Comparison of ENCODE assay signal across 3 cellular contexts in genomic region chr18:59742325-59743111, GRCh38.
TF ChIP-seq lines count a peak whose summit lies in the region.

No MANE protein-coding gene starts in this region.

TF ChIP-seq in A549, 52 proteins besides CTCF, POLR2A, EP300 and RAD21:
- TF ChIP-seq TP53 (CRISPR knock-in tag; IDR thresholded peaks at IDR 0.05) (no peak), EHMT2 (IDR thresholded peaks at IDR 0.05; ENCODE audit: low read depth) (no peak), MYC (IDR thresholded peaks at IDR 0.05; ENCODE audit: borderline replicate concordance, low read length) (no peak), CEBPB (IDR thresholded peaks at IDR 0.05) (no peak), POLR2AphosphoS2 (conservative IDR thresholded peaks at IDR 0.05; ENCODE audit: low read length) (no peak), ZC3H11A (IDR thresholded peaks at IDR 0.05) (no peak), USF2 (IDR thresholded peaks at IDR 0.05) (no peak), CBX2 (IDR thresholded peaks at IDR 0.05; ENCODE audit: borderline replicate concordance, low read depth) (no peak), SMC3 (IDR thresholded peaks at IDR 0.05) (no peak), HOXB5 (CRISPR knock-in tag; IDR thresholded peaks at IDR 0.05) (no peak), RFX5 (IDR thresholded peaks at IDR 0.05) (no peak), JUNB (IDR thresholded peaks at IDR 0.05) (no peak), GATA3 (IDR thresholded peaks at IDR 0.05; ENCODE audit: borderline replicate concordance) (no peak), RNF2 (IDR thresholded peaks at IDR 0.05; ENCODE audit: borderline replicate concordance, low read depth) (no peak), MAFK (IDR thresholded peaks at IDR 0.05; ENCODE audit: partially characterized antibody) (no peak)
- TF ChIP-seq, protein P1, sequence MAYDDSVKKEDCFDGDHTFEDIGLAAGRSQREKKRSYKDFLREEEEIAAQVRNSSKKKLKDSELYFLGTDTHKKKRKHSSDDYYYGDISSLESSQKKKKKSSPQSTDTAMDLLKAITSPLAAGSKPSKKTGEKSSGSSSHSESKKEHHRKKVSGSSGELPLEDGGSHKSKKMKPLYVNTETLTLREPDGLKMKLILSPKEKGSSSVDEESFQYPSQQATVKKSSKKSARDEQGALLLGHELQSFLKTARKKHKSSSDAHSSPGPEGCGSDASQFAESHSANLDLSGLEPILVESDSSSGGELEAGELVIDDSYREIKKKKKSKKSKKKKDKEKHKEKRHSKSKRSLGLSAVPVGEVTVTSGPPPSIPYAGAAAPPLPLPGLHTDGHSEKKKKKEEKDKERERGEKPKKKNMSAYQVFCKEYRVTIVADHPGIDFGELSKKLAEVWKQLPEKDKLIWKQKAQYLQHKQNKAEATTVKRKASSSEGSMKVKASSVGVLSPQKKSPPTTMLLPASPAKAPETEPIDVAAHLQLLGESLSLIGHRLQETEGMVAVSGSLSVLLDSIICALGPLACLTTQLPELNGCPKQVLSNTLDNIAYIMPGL (CRISPR knock-in tag; IDR thresholded peaks at IDR 0.05; ENCODE audit: borderline replicate concordance), result no peak
- TF ChIP-seq, protein P2, sequence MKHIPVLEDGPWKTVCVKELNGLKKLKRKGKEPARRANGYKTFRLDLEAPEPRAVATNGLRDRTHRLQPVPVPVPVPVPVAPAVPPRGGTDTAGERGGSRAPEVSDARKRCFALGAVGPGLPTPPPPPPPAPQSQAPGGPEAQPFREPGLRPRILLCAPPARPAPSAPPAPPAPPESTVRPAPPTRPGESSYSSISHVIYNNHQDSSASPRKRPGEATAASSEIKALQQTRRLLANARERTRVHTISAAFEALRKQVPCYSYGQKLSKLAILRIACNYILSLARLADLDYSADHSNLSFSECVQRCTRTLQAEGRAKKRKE (CRISPR knock-in tag; IDR thresholded peaks at IDR 0.05; ENCODE audit: low read depth), result no peak
- TF ChIP-seq, protein P3, sequence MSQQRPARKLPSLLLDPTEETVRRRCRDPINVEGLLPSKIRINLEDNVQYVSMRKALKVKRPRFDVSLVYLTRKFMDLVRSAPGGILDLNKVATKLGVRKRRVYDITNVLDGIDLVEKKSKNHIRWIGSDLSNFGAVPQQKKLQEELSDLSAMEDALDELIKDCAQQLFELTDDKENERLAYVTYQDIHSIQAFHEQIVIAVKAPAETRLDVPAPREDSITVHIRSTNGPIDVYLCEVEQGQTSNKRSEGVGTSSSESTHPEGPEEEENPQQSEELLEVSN (IDR thresholded peaks at IDR 0.05; ENCODE audit: borderline replicate concordance, low read depth), result no peak

TF ChIP-seq in GM23338, 12 proteins besides CTCF, POLR2A, EP300 and RAD21 (continues in another document):
- no peak for TF ChIP-seq ZNF114 (CRISPR knock-in tag; IDR thresholded peaks at IDR 0.05)
- TF ChIP-seq, protein P4, sequence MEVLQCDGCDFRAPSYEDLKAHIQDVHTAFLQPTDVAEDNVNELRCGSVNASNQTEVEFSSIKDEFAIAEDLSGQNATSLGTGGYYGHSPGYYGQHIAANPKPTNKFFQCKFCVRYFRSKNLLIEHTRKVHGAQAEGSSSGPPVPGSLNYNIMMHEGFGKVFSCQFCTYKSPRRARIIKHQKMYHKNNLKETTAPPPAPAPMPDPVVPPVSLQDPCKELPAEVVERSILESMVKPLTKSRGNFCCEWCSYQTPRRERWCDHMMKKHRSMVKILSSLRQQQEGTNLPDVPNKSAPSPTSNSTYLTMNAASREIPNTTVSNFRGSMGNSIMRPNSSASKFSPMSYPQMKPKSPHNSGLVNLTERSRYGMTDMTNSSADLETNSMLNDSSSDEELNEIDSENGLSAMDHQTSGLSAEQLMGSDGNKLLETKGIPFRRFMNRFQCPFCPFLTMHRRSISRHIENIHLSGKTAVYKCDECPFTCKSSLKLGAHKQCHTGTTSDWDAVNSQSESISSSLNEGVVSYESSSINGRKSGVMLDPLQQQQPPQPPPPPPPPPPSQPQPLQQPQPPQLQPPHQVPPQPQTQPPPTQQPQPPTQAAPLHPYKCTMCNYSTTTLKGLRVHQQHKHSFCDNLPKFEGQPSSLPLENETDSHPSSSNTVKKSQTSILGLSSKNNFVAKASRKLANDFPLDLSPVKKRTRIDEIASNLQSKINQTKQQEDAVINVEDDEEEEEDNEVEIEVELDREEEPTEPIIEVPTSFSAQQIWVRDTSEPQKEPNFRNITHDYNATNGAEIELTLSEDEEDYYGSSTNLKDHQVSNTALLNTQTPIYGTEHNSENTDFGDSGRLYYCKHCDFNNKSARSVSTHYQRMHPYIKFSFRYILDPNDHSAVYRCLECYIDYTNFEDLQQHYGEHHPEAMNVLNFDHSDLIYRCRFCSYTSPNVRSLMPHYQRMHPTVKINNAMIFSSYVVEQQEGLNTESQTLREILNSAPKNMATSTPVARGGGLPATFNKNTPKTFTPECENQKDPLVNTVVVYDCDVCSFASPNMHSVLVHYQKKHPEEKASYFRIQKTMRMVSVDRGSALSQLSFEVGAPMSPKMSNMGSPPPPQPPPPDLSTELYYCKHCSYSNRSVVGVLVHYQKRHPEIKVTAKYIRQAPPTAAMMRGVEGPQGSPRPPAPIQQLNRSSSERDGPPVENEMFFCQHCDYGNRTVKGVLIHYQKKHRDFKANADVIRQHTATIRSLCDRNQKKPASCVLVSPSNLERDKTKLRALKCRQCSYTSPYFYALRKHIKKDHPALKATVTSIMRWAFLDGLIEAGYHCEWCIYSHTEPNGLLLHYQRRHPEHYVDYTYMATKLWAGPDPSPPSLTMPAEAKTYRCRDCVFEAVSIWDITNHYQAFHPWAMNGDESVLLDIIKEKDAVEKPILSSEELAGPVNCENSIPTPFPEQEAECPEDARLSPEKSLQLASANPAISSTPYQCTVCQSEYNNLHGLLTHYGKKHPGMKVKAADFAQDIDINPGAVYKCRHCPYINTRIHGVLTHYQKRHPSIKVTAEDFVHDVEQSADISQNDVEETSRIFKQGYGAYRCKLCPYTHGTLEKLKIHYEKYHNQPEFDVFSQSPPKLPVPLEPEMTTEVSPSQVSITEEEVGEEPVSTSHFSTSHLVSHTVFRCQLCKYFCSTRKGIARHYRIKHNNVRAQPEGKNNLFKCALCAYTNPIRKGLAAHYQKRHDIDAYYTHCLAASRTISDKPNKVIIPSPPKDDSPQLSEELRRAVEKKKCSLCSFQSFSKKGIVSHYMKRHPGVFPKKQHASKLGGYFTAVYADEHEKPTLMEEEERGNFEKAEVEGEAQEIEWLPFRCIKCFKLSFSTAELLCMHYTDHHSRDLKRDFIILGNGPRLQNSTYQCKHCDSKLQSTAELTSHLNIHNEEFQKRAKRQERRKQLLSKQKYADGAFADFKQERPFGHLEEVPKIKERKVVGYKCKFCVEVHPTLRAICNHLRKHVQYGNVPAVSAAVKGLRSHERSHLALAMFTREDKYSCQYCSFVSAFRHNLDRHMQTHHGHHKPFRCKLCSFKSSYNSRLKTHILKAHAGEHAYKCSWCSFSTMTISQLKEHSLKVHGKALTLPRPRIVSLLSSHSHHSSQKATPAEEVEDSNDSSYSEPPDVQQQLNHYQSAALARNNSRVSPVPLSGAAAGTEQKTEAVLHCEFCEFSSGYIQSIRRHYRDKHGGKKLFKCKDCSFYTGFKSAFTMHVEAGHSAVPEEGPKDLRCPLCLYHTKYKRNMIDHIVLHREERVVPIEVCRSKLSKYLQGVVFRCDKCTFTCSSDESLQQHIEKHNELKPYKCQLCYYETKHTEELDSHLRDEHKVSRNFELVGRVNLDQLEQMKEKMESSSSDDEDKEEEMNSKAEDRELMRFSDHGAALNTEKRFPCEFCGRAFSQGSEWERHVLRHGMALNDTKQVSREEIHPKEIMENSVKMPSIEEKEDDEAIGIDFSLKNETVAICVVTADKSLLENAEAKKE (CRISPR knock-in tag; IDR thresholded peaks at IDR 0.05), result no peak
- no peak for TF ChIP-seq STAT1 (IDR thresholded peaks at IDR 0.05; ENCODE audit: unreplicated experiment)
- TF ChIP-seq JUNB (IDR thresholded peaks at IDR 0.05; ENCODE audit: unreplicated experiment), result no peak
- TF ChIP-seq CREB1 (CRISPR knock-in tag; IDR thresholded peaks at IDR 0.05; ENCODE audit: low read depth), result no peak
- no peak for TF ChIP-seq POLR2AphosphoS5 (IDR thresholded peaks at IDR 0.05; ENCODE audit: low read depth)
- no peak for TF ChIP-seq EZH2phosphoT487 (IDR thresholded peaks at IDR 0.05; ENCODE audit: unreplicated experiment)
- TF ChIP-seq, protein P5, sequence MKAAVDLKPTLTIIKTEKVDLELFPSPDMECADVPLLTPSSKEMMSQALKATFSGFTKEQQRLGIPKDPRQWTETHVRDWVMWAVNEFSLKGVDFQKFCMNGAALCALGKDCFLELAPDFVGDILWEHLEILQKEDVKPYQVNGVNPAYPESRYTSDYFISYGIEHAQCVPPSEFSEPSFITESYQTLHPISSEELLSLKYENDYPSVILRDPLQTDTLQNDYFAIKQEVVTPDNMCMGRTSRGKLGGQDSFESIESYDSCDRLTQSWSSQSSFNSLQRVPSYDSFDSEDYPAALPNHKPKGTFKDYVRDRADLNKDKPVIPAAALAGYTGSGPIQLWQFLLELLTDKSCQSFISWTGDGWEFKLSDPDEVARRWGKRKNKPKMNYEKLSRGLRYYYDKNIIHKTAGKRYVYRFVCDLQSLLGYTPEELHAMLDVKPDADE (IDR thresholded peaks at IDR 0.05), result no peak
- TF ChIP-seq NANOG (IDR thresholded peaks at IDR 0.05; ENCODE audit: borderline replicate concordance), result no peak
- no peak for TF ChIP-seq EZH2 (IDR thresholded peaks at IDR 0.05; ENCODE audit: low read depth, unreplicated experiment)

TF ChIP-seq in HepG2, 621 proteins besides CTCF, POLR2A, EP300 and RAD21 (continues in another document):
- TF ChIP-seq ZNF839 (CRISPR knock-in tag; IDR thresholded peaks at IDR 0.05; ENCODE audit: borderline replicate concordance) (no peak), RFX5 (IDR thresholded peaks at IDR 0.05; ENCODE audit: low read depth, low read length) (no peak), BORCS8-MEF2B (CRISPR knock-in tag; IDR thresholded peaks at IDR 0.05) (no peak), PBX2 (CRISPR knock-in tag; IDR thresholded peaks at IDR 0.05) (no peak), LRRFIP1 (CRISPR knock-in tag; conservative IDR thresholded peaks at IDR 0.05) (no peak), MAZ (IDR thresholded peaks at IDR 0.05; ENCODE audit: borderline replicate concordance, low read depth, low read length) (no peak), MAZ (CRISPR knock-in tag; IDR thresholded peaks at IDR 0.05; ENCODE audit: low read depth) (no peak), MYNN (CRISPR knock-in tag; IDR thresholded peaks at IDR 0.05; ENCODE audit: low read depth) (no peak), ZNF331 (CRISPR knock-in tag; IDR thresholded peaks at IDR 0.05) (no peak), IKZF4 (CRISPR knock-in tag; IDR thresholded peaks at IDR 0.05; ENCODE audit: borderline replicate concordance, low read depth, not compliant biosample characterization) (no peak), MTA1 (CRISPR knock-in tag; IDR thresholded peaks at IDR 0.05; ENCODE audit: borderline replicate concordance) (no peak), ZNF282 (IDR thresholded peaks at IDR 0.05; ENCODE audit: partially characterized antibody) (no peak), ZNF704 (CRISPR knock-in tag; IDR thresholded peaks at IDR 0.05; ENCODE audit: borderline replicate concordance) (no peak), ZNF883 (CRISPR knock-in tag; IDR thresholded peaks at IDR 0.05; ENCODE audit: not compliant biosample characterization) (no peak), MAX (IDR thresholded peaks at IDR 0.05) (no peak), HNRNPLL (IDR thresholded peaks at IDR 0.05; ENCODE audit: low read depth, low read length, poor library complexity, severe bottlenecking) (no peak), CEBPG (CRISPR knock-in tag; IDR thresholded peaks at IDR 0.05) (no peak)
